ENCODE assay signal across 8 cellular contexts in the genomic region with DNA sequence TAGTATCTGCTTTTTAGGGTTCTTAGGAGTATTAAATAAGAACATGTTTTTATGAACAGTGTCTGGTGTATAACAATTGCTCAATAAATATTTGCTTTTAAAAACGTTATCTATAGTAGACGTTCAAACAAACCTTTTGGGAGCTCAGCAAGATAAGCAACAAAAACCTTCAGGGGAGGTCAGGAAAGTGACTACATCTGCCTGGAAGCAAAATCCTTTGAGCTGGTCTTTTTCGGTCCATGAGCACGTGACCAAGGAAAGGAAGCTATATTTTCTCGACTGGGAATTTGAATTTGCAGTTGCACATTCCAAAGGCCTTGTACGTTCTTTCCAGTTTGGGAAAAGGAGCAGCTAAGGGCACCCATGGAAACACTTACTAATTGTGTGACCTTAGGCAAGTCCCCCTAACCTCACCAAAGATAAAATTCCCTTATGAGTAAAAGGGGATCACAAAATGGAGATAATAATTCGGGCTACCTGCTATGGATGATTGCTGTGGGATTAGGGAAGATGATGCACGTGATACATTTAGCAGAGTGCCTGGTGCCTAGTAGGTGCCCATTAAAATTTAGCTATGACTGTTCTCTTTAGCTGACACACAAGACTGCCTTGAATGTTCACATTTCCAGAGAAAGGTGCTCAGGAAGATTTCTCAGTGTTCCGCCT. TPM values are rescaled to one million over a fixed set of nuclear protein-coding genes. Genes with fewer than 3 reads are reported as not detected.
DNase-seq lines count a peak whose midpoint lies in the region; ATAC-seq and TF ChIP-seq lines count a peak whose summit lies in the region.

No MANE protein-coding gene starts in this region.

- H3K4me1 ChIP-seq in PC-3 (ENCODE audit: insufficient read depth, low read length), result peaks cover 68% of the 10 kb centered on the region

- H3K9ac ChIP-seq in PC-3 (ENCODE audit: low read length), result peak overlapping the region; percentile 51

- DNase-seq in activated CD4-positive, CD25-positive, alpha-beta regulatory T cell treated with anti-CD3 and anti-CD28 coated beads, Interleukin-2, amount 50 U/mL, for 72 hours, result no peak
- DNase-seq in PC-3 (peak; percentile 25), HCEC 1CT (no peak), GM03348 (ENCODE audit: low spot score) (no peak)

- H3K9me3 Mint-ChIP-seq in stimulated activated memory B cell treated with anti-CD40 and anti-IgM and Interleukin-4, amounts not matched to agents 10 μg/mL and 1 μg/mL and 100 μg/mL, for 72 hours, result no peaks in the 10 kb centered on the region

- H3K27me3 ChIP-seq in PC-3 (ENCODE audit: low read length), result no peaks in the 10 kb centered on the region

- peaks cover 10% of the 10 kb centered on the region for H3K36me3 Mint-ChIP-seq in stimulated activated memory B cell treated with anti-CD40 and anti-IgM and Interleukin-4, amounts not matched to agents 10 μg/mL and 1 μg/mL and 100 μg/mL, for 72 hours

- peak overlapping the region; percentile 82 for H3K27ac ChIP-seq in PC-3 (ENCODE audit: low read length)

- POLR2A ChIA-PET in PC-3 (lab: Charles Lee; ENCODE audit: unreplicated experiment), result interaction anchor here (0.5 kb wide), 1 partner anchor 48 kb away, joined by 8 read pairs; the partner anchor contains the start of gene SLU7

- BruUV-seq in PC-3 (replicated peaks; lab: Mats Ljungman, UMichigan), result no TSS peak

- H3K9me3 ChIP-seq in PC-3 (ENCODE audit: low read length), result no peaks in the 10 kb centered on the region

- no peaks in the 10 kb centered on the region for H3K36me3 ChIP-seq in PC-3 (ENCODE audit: low read depth, low read length)

- CTCF ChIA-PET in PC-3 (lab: Charles Lee), result interaction anchor here (1.9 kb wide), 1 partner anchor 28 kb away, joined by 9 read pairs; no protein-coding TSS in a partner anchor

- H2AFZ ChIP-seq in PC-3 (ENCODE audit: low read length), result peak overlapping the region; percentile 78

- H3K4me3 Mint-ChIP-seq in stimulated activated memory B cell treated with anti-CD40 and anti-IgM and Interleukin-4, amounts not matched to agents 10 μg/mL and 1 μg/mL and 100 μg/mL, for 72 hours, result peak overlapping the region; percentile 96

- no peaks in the 10 kb centered on the region for H3K27me3 Mint-ChIP-seq in stimulated activated memory B cell treated with anti-CD40 and anti-IgM and Interleukin-4, amounts not matched to agents 10 μg/mL and 1 μg/mL and 100 μg/mL, for 72 hours

- peaks cover 6% of the 10 kb centered on the region; the same call in 1 of the 2 replicates for H3K79me2 ChIP-seq in PC-3 (ENCODE audit: low read length)

- no peaks in the 10 kb centered on the region for H3K9me2 ChIP-seq in PC-3 (replicated peaks; ENCODE audit: low read length)

- H3K4me2 ChIP-seq in PC-3 (ENCODE audit: low read length), result peak overlapping the region; percentile 78

- H4K20me1 ChIP-seq in PC-3 (ENCODE audit: low read length), result no peaks in the 10 kb centered on the region

- H3K4me1 Mint-ChIP-seq in stimulated activated memory B cell treated with anti-CD40 and anti-IgM and Interleukin-4, amounts not matched to agents 10 μg/mL and 1 μg/mL and 100 μg/mL, for 72 hours, result peaks cover 78% of the 10 kb centered on the region

- no peak for TF ChIP-seq CTCF in PC-3 (conservative IDR thresholded peaks at IDR 0.05; ENCODE audit: low read depth, low read length)

- H3F3A ChIP-seq in PC-3 (ENCODE audit: low read length, unreplicated experiment), result no peaks in the 10 kb centered on the region

- intact Hi-C loops in PC-3 (cut with micrococcal nuclease), result loop anchor here (1.0 kb wide), 1 partner anchor 28 kb away; no protein-coding TSS in a partner anchor

- peak; percentile 2 to 11 for ATAC-seq in activated CD4-positive, CD25-positive, alpha-beta regulatory T cell treated with anti-CD3 and anti-CD28 coated beads, Interleukin-2, amount 50 U/mL, for 24 hours
- ATAC-seq in PC-3, result no peak
- peak; percentile 16 for ATAC-seq in esophagus mucosa
- peak; percentile 9 for ATAC-seq in stimulated activated memory B cell treated with anti-CD40 and anti-IgM and Interleukin-4, amounts not matched to agents 10 μg/mL and 1 μg/mL and 100 μg/mL, for 72 hours
- ATAC-seq in HG03520 (IDR thresholded peaks at IDR 0.05; ENCODE audit: unreplicated experiment), result no peak

- peak overlapping the region; percentile 55 for H3K4me3 ChIP-seq in PC-3 (ENCODE audit: low read length)

- H3K27ac Mint-ChIP-seq in stimulated activated memory B cell treated with anti-CD40 and anti-IgM and Interleukin-4, amounts not matched to agents 10 μg/mL and 1 μg/mL and 100 μg/mL, for 72 hours, result peak overlapping the region; percentile 98

RNA-seq across cellular contexts. Expression of gene PTTG1, which starts 45.4 kb away (rescaled TPM):
- total RNA-seq in PC-3 (2014; rRNA removed) (198 and 245 TPM in 2 replicates), esophagus mucosa (74.7 TPM)

RNA-seq across cellular contexts. Expression of gene SLU7, which starts 48.1 kb away (rescaled TPM):
- 20.6 and 33.3 TPM in 2 replicates for total RNA-seq in PC-3 (2014; rRNA removed)
- 23.8 TPM for total RNA-seq in esophagus mucosa

Comparison
In these comparisons a context has a peak if more than half of its experiments do, and no peak if none do; other contexts are left out.
1. ATAC-seq: peak in activated CD4-positive, CD25-positive, alpha-beta regulatory T cell treated with anti-CD3 and anti-CD28 coated beads, Interleukin-2, amount 50 U/mL, for 24 hours (2 of 2), esophagus mucosa (single experiment) and stimulated activated memory B cell treated with anti-CD40 and anti-IgM and Interleukin-4, amounts not matched to agents 10 μg/mL and 1 μg/mL and 100 μg/mL, for 72 hours (single experiment); none in PC-3 (single experiment) and HG03520 (single experiment).